ENCODE assay signal across 1 cellular context in the genomic region with DNA sequence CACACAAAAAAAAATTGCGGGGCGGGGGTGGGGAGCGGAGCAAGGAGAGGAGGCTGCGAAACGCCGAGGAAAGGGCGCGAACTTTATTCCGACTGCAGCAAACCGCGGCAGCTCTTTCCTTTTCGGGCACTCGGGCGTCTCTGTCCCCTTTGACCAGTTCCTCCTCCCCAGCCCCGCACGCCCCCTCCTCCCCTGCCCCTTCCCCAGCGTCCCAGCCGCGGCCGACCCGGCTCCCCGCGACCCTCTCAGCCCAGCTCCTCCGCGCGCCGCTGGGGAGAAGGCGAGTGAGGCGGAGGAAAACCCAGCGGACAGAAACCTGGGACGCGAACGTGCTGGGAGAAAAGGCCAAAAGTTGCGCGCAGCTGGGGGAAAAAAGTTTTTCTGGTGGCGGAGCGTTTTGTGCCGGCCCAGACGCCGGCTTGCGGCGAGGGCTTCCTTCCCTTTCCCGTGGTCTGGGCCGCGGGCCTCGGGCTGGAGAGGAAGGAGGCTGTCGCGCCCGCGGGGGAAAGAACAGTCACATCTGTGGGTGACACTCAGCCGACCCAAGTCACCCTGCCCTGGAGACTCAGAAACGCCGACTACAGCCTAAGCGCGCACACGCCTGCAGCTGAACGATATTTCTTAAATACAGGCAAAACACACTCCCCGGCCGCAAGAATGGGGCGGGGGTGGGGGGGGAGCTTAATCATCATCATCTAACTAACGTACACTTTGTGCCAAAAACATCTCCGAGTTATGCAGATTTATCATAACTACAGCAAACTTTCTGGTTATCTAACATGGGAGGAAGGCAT.
TF ChIP-seq lines count a peak whose summit lies in the region.

No MANE protein-coding gene starts in this region.

TF ChIP-seq in H1, 55 proteins besides CTCF, POLR2A, EP300 and RAD21 (continued from another document):
- peak in 1 of 2 experiments; percentile 79; a peak in 1 of 4 replicates for TF ChIP-seq SIN3A (conservative IDR thresholded peaks at IDR 0.05 in 1 of 2, IDR thresholded peaks at IDR 0.05 in 1 of 2; ENCODE audit: low read depth in 1 of 2, low read length in 2 of 2)
- TF ChIP-seq EZH2 (IDR thresholded peaks at IDR 0.05; ENCODE audit: low read depth, low read length, severe bottlenecking) = no peak
- no peak for TF ChIP-seq JUND (IDR thresholded peaks at IDR 0.05; ENCODE audit: low read length)
- TF ChIP-seq SIRT6 (IDR thresholded peaks at IDR 0.05; ENCODE audit: low read length) = no peak
- TF ChIP-seq CEBPB (IDR thresholded peaks at IDR 0.05; ENCODE audit: low read depth, low read length) = no peak
- 0 out of 2 replicates have a peak, but pooled peaks have one; percentile 21 for TF ChIP-seq RBBP5 (IDR thresholded peaks at IDR 0.05; ENCODE audit: borderline replicate concordance, low read depth, low read length)
